In genomic region chr14:51860164-51860835, GRCh38 we compare ENCODE assay signal across 8 cellular contexts. TPM values are rescaled to one million over a fixed set of nuclear protein-coding genes. Genes with fewer than 3 reads are reported as not detected.
A peak's percentile ranks its signal among the peaks of the same experiment; 100 is the strongest.
DNase-seq lines count a peak whose midpoint lies in the region; ATAC-seq and TF ChIP-seq lines count a peak whose summit lies in the region.

GNG2 (plus strand) TSS chr14:51860612; CDS start chr14:51950679, 90,067 bp downstream.

- H3K4me1 ChIP-seq in HCT116 (ENCODE audit: control insufficient read depth in 1 of 2, insufficient read depth in 2 of 2, low read length in 2 of 2), result no peaks in the 10 kb centered on the region; a peak in 1 of 4 replicates
- H3K4me1 ChIP-seq in cardiac muscle cell (ENCODE audit: low read depth), result peaks cover 7% of the 10 kb centered on the region
- H3K4me1 ChIP-seq in trophoblast cell (ENCODE audit: control insufficient read depth in 1 of 2, insufficient read depth in 2 of 2, low read length in 2 of 2), result no peaks in the 10 kb centered on the region
- H3K4me1 ChIP-seq in tibial artery, result peaks cover 0 to 16% (median 8%) of the 10 kb centered on the region in 4 donors

- no peaks in the 10 kb centered on the region for H3F3A ChIP-seq in SU-DHL-6 (ENCODE audit: insufficient read depth)

- POLR2A ChIA-PET in HCT116 (lab: Charles Lee), result no interaction called here
- POLR2A ChIA-PET in activated naive CD8-positive, alpha-beta T cell treated with anti-CD3 and anti-CD28 coated beads, Interleukin-2, amount 10 ng/mL, durations not matched to agents 7 days and 5 days (lab: Charles Lee), result interaction anchor here (0.7 to 11.7 kb wide), 15 partner anchors 8 to 1292 kb away, joined by 3 to 257 read pairs (median 4); partner anchors contain the start of genes PTGER2, RTRAF and TMX1

- TF ChIP-seq POLR2A in HCT116 (IDR thresholded peaks at IDR 0.05; ENCODE audit: borderline replicate concordance, extremely low read depth, insufficient read depth, insufficient read length), result no peak

- DNase-seq in GF-D8 (lab: John Stamatoyannopoulos, UW), result peak; percentile 46
- DNase-seq in HCT116 (ENCODE audit: low read depth, low spot score), result no peak
- DNase-seq in NAMALWA (ENCODE audit: low spot score), result peak; percentile 62
- DNase-seq in activated naive CD8-positive, alpha-beta T cell treated with anti-CD3 and anti-CD28 coated beads, Interleukin-2, amount 10 ng/mL, durations not matched to agents 7 days and 5 days, result peak; percentile 82
- DNase-seq in cardiac muscle cell (ENCODE audit: low read depth in 1 of 2, low spot score in 1 of 2), result peak; percentile 75 to 92
- DNase-seq in trophoblast cell, result peak in 1 of 2 donors; percentile 19
- DNase-seq in tibial artery, result peak; percentile 84

- no peak within 1 kb of the TSS for H2BK5ac ChIP-seq in trophoblast cell (ENCODE audit: low read depth, low read length, poor library complexity)

- H3K9ac ChIP-seq in HCT116 (ENCODE audit: low read length), result no peak within 1 kb of the TSS
- H3K9ac ChIP-seq in SU-DHL-6 (ENCODE audit: low read length), result peak within 1 kb of the TSS; percentile 60
- H3K9ac ChIP-seq in trophoblast cell (ENCODE audit: low read length), result no peak within 1 kb of the TSS

- H3K4me3 ChIP-seq in HCT116 (replicated peaks in 1 of 2; ENCODE audit: low read depth in 1 of 2, low read length in 2 of 2), result peak within 1 kb of the TSS; percentile 22 to 42
- H3K4me3 ChIP-seq in SU-DHL-6 (ENCODE audit: insufficient read depth, low read length, poor library complexity, severe bottlenecking), result peak within 1 kb of the TSS; percentile 65
- H3K4me3 ChIP-seq in cardiac muscle cell, result peak within 1 kb of the TSS; percentile 34
- H3K4me3 ChIP-seq in trophoblast cell (ENCODE audit: low read depth, low read length), result no peak within 1 kb of the TSS
- H3K4me3 ChIP-seq in tibial artery, result peak within 1 kb of the TSS; percentile 40 to 44

- H3K27me3 ChIP-seq in HCT116 (ENCODE audit: insufficient read depth, low read length) (no peaks in the 10 kb centered on the region; the same call in 1 of the 2 replicates), SU-DHL-6 (ENCODE audit: low read length) (no peaks in the 10 kb centered on the region), cardiac muscle cell (no peaks in the 10 kb centered on the region), trophoblast cell (ENCODE audit: insufficient read depth, low read length) (peaks cover 2% of the 10 kb centered on the region), tibial artery (peaks cover 0 to 3% of the 10 kb centered on the region in 2 donors)

- no peaks in the 10 kb centered on the region for H3K9me2 ChIP-seq in HCT116 (ENCODE audit: insufficient read depth)
- no peaks in the 10 kb centered on the region for H3K9me2 ChIP-seq in SU-DHL-6 (replicated peaks; ENCODE audit: insufficient read depth, low read length)

- intact Hi-C loops in HCT116 (cut with micrococcal nuclease) (no loop called here), tibial artery (cut with DNase I; ENCODE audit: low total_unique reads) (no loop called here)

- H3K27ac ChIP-seq in HCT116 (ENCODE audit: low read depth, low read length) (no peak within 1 kb of the TSS), SU-DHL-6 (ENCODE audit: low read depth, low read length) (peak within 1 kb of the TSS; percentile 13; the same call in 1 of the 2 replicates), cardiac muscle cell (no peak within 1 kb of the TSS), trophoblast cell (ENCODE audit: low read depth, low read length) (no peak within 1 kb of the TSS), tibial artery (no peak within 1 kb of the TSS)

- H3K4me2 ChIP-seq in HCT116 (ENCODE audit: low read length) (peak within 1 kb of the TSS; percentile 61), SU-DHL-6 (ENCODE audit: low read depth, low read length, poor library complexity, severe bottlenecking) (peak within 1 kb of the TSS; percentile 84), trophoblast cell (ENCODE audit: low read length) (peak within 1 kb of the TSS; percentile 73)

- H3K9me3 Mint-ChIP-seq in activated naive CD8-positive, alpha-beta T cell treated with anti-CD3 and anti-CD28 coated beads, Interleukin-2, amount 10 ng/mL, durations not matched to agents 7 days and 5 days, result peaks cover 14% of the 10 kb centered on the region

- no peak within 1 kb of the TSS for H2BK12ac ChIP-seq in trophoblast cell (ENCODE audit: low read length)

- H3K23ac ChIP-seq in trophoblast cell (ENCODE audit: low read length), result no peak within 1 kb of the TSS

- WGBS in trophoblast cell (ENCODE audit: extremely low coverage, insufficient coverage, insufficient read length), result no CpG with 5 or more reads among the region's 22 CpGs

- H3K79me2 ChIP-seq in HCT116 (ENCODE audit: insufficient read depth, low read length) (no peaks in the 10 kb centered on the region), SU-DHL-6 (ENCODE audit: insufficient read depth, low read length) (no peaks in the 10 kb centered on the region), trophoblast cell (ENCODE audit: control insufficient read depth, insufficient read depth, low read length, poor library complexity) (no peaks in the 10 kb centered on the region)

- peak; percentile 86 for ATAC-seq in HCT116
- ATAC-seq in activated naive CD8-positive, alpha-beta T cell treated with anti-CD3 and anti-CD28 coated beads, Interleukin-2, amount 10 ng/mL, durations not matched to agents 7 days and 5 days (ENCODE audit: low read depth), result peak; percentile 98

- TF ChIP-seq RAD21 in HCT116 (IDR thresholded peaks at IDR 0.05; ENCODE audit: low read depth), result no peak

- H3K14ac ChIP-seq in trophoblast cell (ENCODE audit: low read length), result no peak within 1 kb of the TSS

- no peak within 1 kb of the TSS for H3K4ac ChIP-seq in trophoblast cell (ENCODE audit: low read depth, low read length)

- H4K20me1 ChIP-seq in HCT116 (ENCODE audit: insufficient read depth) (no peaks in the 10 kb centered on the region), SU-DHL-6 (ENCODE audit: low read depth, low read length) (no peaks in the 10 kb centered on the region)

- H3K36me3 Mint-ChIP-seq in activated naive CD8-positive, alpha-beta T cell treated with anti-CD3 and anti-CD28 coated beads, Interleukin-2, amount 10 ng/mL, durations not matched to agents 7 days and 5 days, result peaks cover 34% of the 10 kb centered on the region

- H2AFZ ChIP-seq in HCT116 (ENCODE audit: low read depth, low read length, poor library complexity, severe bottlenecking) (peak within 1 kb of the TSS; percentile 59), SU-DHL-6 (ENCODE audit: low read depth, low read length, severe bottlenecking) (peak within 1 kb of the TSS; percentile 74), trophoblast cell (ENCODE audit: insufficient read depth, low read length, poor library complexity) (peak within 1 kb of the TSS; percentile 30)

- peak within 1 kb of the TSS; percentile 39 for H4K12ac ChIP-seq in trophoblast cell (ENCODE audit: low read depth, low read length)

- no peaks in the 10 kb centered on the region for H3K79me1 ChIP-seq in trophoblast cell (ENCODE audit: low read length)

- peaks cover 48% of the 10 kb centered on the region for H3K4me1 Mint-ChIP-seq in activated naive CD8-positive, alpha-beta T cell treated with anti-CD3 and anti-CD28 coated beads, Interleukin-2, amount 10 ng/mL, durations not matched to agents 7 days and 5 days

- no TSS peak for BruUV-seq in HCT116 (replicated peaks; lab: Mats Ljungman, UMichigan)

- no peaks in the 10 kb centered on the region for H3K36me3 ChIP-seq in HCT116 (ENCODE audit: control insufficient read depth in 1 of 2, insufficient read depth in 2 of 2, low read length in 2 of 2)
- no peaks in the 10 kb centered on the region for H3K36me3 ChIP-seq in SU-DHL-6 (ENCODE audit: low read length)
- no peaks in the 10 kb centered on the region for H3K36me3 ChIP-seq in cardiac muscle cell
- H3K36me3 ChIP-seq in trophoblast cell (ENCODE audit: control insufficient read depth in 1 of 2, insufficient read depth in 2 of 2, low read length in 2 of 2), result no peaks in the 10 kb centered on the region
- no peaks in the 10 kb centered on the region for H3K36me3 ChIP-seq in tibial artery

- no peak within 1 kb of the TSS for H3K18ac ChIP-seq in trophoblast cell (ENCODE audit: low read length)

- no peak within 1 kb of the TSS for H2AK5ac ChIP-seq in trophoblast cell (ENCODE audit: low read length)

- no peak within 1 kb of the TSS for H4K91ac ChIP-seq in trophoblast cell (ENCODE audit: low read depth, low read length)

- peak within 1 kb of the TSS; percentile 97 for H3K4me3 Mint-ChIP-seq in activated naive CD8-positive, alpha-beta T cell treated with anti-CD3 and anti-CD28 coated beads, Interleukin-2, amount 10 ng/mL, durations not matched to agents 7 days and 5 days

- CTCF ChIA-PET in HCT116 (lab: Charles Lee), result no interaction called here

- RAD21 ChIA-PET in HCT116 (lab: Charles Lee; ENCODE audit: low non-redundant PET in 1 of 2, low total read pairs in 2 of 2, uncharacterized antibody in 2 of 2, unreplicated experiment in 2 of 2), result no interaction called here

- peak within 1 kb of the TSS; percentile 88 for H3K27ac Mint-ChIP-seq in activated naive CD8-positive, alpha-beta T cell treated with anti-CD3 and anti-CD28 coated beads, Interleukin-2, amount 10 ng/mL, durations not matched to agents 7 days and 5 days

- H2BK120ac ChIP-seq in trophoblast cell (ENCODE audit: insufficient read depth, low read length, poor library complexity), result no peak within 1 kb of the TSS

- no peak within 1 kb of the TSS for H4K8ac ChIP-seq in trophoblast cell (ENCODE audit: low read depth, low read length)

- H3K9me3 ChIP-seq in HCT116 (ENCODE audit: control insufficient read depth in 1 of 2, insufficient read depth in 1 of 2, low read depth in 1 of 2, low read length in 2 of 2) (no peaks in the 10 kb centered on the region), SU-DHL-6 (ENCODE audit: insufficient read depth, low read length) (no peaks in the 10 kb centered on the region), cardiac muscle cell (ENCODE audit: low read depth) (no peaks in the 10 kb centered on the region), trophoblast cell (ENCODE audit: insufficient read depth, low read depth, low read length) (peaks cover 2% of the 10 kb centered on the region), tibial artery (no peaks in the 10 kb centered on the region)

- H3K27me3 Mint-ChIP-seq in activated naive CD8-positive, alpha-beta T cell treated with anti-CD3 and anti-CD28 coated beads, Interleukin-2, amount 10 ng/mL, durations not matched to agents 7 days and 5 days, result no peaks in the 10 kb centered on the region

- TF ChIP-seq CTCF in HCT116 (IDR thresholded peaks at IDR 0.05 in 2 of 3, conservative IDR thresholded peaks at IDR 0.05 in 1 of 3; ENCODE audit: borderline replicate concordance in 1 of 3, insufficient read depth in 1 of 3, low read depth in 2 of 3, low read length in 2 of 3) (no peak), SU-DHL-6 (IDR thresholded peaks at IDR 0.05; ENCODE audit: insufficient read depth, low read length, poor library complexity, severe bottlenecking) (no peak), cardiac muscle cell (IDR thresholded peaks at IDR 0.05; ENCODE audit: low read depth, low read length) (no peak), tibial artery (IDR thresholded peaks at IDR 0.05) (no peak)

RNA-seq across cellular contexts. Expression of gene GNG2, which starts in this region (rescaled TPM):
- total RNA-seq in HCT116 (2021; ENCODE audit: unreplicated experiment), result 0.74 TPM
- 0.05 and 0.20 TPM in 2 replicates for polyA plus RNA-seq in HCT116 (2012)
- 100 to 1,000 TPM; 247 to 253 TPM for total RNA-seq in activated naive CD8-positive, alpha-beta T cell treated with anti-CD3 and anti-CD28 coated beads, Interleukin-2, amount 10 ng/mL, durations not matched to agents 7 days and 5 days
- total RNA-seq in cardiac muscle cell, result 3.3 and 3.6 TPM in 2 replicates
- 4.5 and 4.9 TPM in 2 replicates for polyA plus RNA-seq in cardiac muscle cell
- polyA plus RNA-seq in trophoblast cell (2013), result 0.92 and 0.93 TPM in 2 replicates

Comparison
In these comparisons a context has a peak if more than half of its experiments do, and no peak if none do; other contexts are left out.
1. RNA of gene GNG2 (total RNA-seq): 247 to 253 TPM in activated naive CD8-positive, alpha-beta T cell treated with anti-CD3 and anti-CD28 coated beads, Interleukin-2, amount 10 ng/mL, durations not matched to agents 7 days and 5 days; 3.3 to 3.6 TPM in cardiac muscle cell and 0.74 TPM in HCT116 (single experiment); every median in the first group is over 10 times any median in the second.
2. Peak in ATAC-seq, H3K4me3 ChIP-seq and H3K4me2 ChIP-seq in HCT116; RNA of the gene not detected or under 1 TPM.
3. Peak in every context shown above with its lines, with median percentiles within 50 percentile points of each other: H2AFZ ChIP-seq and H3K4me2 ChIP-seq.